In genomic region chr14:49875640-49876198, GRCh38 we compare ENCODE assay signal across 25 cellular contexts. TPM values are rescaled to one million over a fixed set of nuclear protein-coding genes. Genes with fewer than 3 reads are reported as not detected.
DNase-seq lines count a peak whose midpoint lies in the region; ATAC-seq, FAIRE-seq and TF ChIP-seq lines count a peak whose summit lies in the region.
"Had no signal": no experiment of that assay in that cellular context is flagged by ENCODE, and none has a peak within 500 bp of the region (broad histone marks: within the 10 kb centered on the region; RNA-seq: fewer than 3 reads in every experiment).

No MANE protein-coding gene starts in this region.

- peak; percentile 10 for DNase-seq in NCI-H2029 (lab: John Stamatoyannopoulos, UW)
- DNase-seq in NCI-H2029 treated with DMSO at 0.1 percent for 48 hours (lab: John Stamatoyannopoulos, UW), result no peak
- peak; percentile 9 for DNase-seq in ecto neural progenitor cell (ENCODE audit: low spot score)
- peak in 1 of 3 donors; percentile 62 for DNase-seq in right lobe of liver
- DNase-seq in frontal cortex (ENCODE audit: low spot score in 2 of 2), result no peak
- DNase-seq in stimulated activated naive CD8-positive, alpha-beta T cell treated with anti-CD3 and anti-CD28 coated beads, Interleukin-15, amount 100 ng/mL, for 72 hours, result no peak
- DNase-seq in NCI-H2227 treated with DMSO at 0.1 percent for 48 hours (lab: John Stamatoyannopoulos, UW), result no peak
- no peak for DNase-seq in activated T-cell treated with anti-CD3 and anti-CD28 coated beads, Interleukin-2, amount 50 U/mL, for 1 hour
- DNase-seq: ACHN; BE2C; CD8-positive, alpha-beta memory T cell; IMR-90; NCI-H1092; NCI-H1436; NCI-H187; NCI-H2107; NCI-H446 treated with DMSO at 0.1 percent for 48 hours; NCI-H526; PC-9; Right ventricle myocardium superior; RPMI8226 had no signal

- H3K27ac ChIP-seq in right lobe of liver, result no peak overlapping the region
- H3K27ac ChIP-seq: 22Rv1, PC-9, SJSA1 had no signal

- 33% methylated on average over 12 of the region's 12 CpGs for WGBS in right lobe of liver (ENCODE audit: insufficient coverage, low coverage, low lambda C conversion rate, missing lambda C conversion rate)

- no peaks in the 10 kb centered on the region for H3K9me3 ChIP-seq in right lobe of liver
- H3K9me3 ChIP-seq: BE2C, SJSA1 had no signal

- H3K4me1 Mint-ChIP-seq in stimulated activated naive CD8-positive, alpha-beta T cell treated with anti-CD3 and anti-CD28 coated beads, Interleukin-15, amount 100 ng/mL, for 72 hours, result peaks cover 22% of the 10 kb centered on the region

- H3K27me3 ChIP-seq in right lobe of liver, result no peaks in the 10 kb centered on the region
- H3K27me3 ChIP-seq: BE2C, SJSA1 had no signal

- no peak for FAIRE-seq in frontal cortex (lab: Jason Lieb, UNC)
- FAIRE-seq: GM19239 had no signal

- no peaks in the 10 kb centered on the region for H3K36me3 ChIP-seq in right lobe of liver
- H3K36me3 ChIP-seq: BE2C, SJSA1 had no signal

- no peak overlapping the region for H3K4me3 Mint-ChIP-seq in stimulated activated naive CD8-positive, alpha-beta T cell treated with anti-CD3 and anti-CD28 coated beads, Interleukin-15, amount 100 ng/mL, for 72 hours
- H3K4me3 Mint-ChIP-seq: CD8-positive, alpha-beta memory T cell had no signal

- peak; percentile 41 to 73 (median 60) for ATAC-seq in right lobe of liver
- ATAC-seq in stimulated activated naive CD8-positive, alpha-beta T cell treated with anti-CD3 and anti-CD28 coated beads, Interleukin-15, amount 100 ng/mL, for 72 hours, result no peak

- TF ChIP-seq CTCF in right lobe of liver (IDR thresholded peaks at IDR 0.05), result no peak

- H3K4me3 ChIP-seq in right lobe of liver, result peak overlapping the region in 1 of 3 donors; percentile 10
- H3K4me3 ChIP-seq: PC-9, SJSA1 had no signal

- H3K27me3 Mint-ChIP-seq in stimulated activated naive CD8-positive, alpha-beta T cell treated with anti-CD3 and anti-CD28 coated beads, Interleukin-15, amount 100 ng/mL, for 72 hours, result no peaks in the 10 kb centered on the region
- H3K27me3 Mint-ChIP-seq: CD8-positive, alpha-beta memory T cell had no signal

- intact Hi-C loops in right lobe of liver (cut with DNase I), result no loop called here

- H3K9me3 Mint-ChIP-seq in stimulated activated naive CD8-positive, alpha-beta T cell treated with anti-CD3 and anti-CD28 coated beads, Interleukin-15, amount 100 ng/mL, for 72 hours, result no peaks in the 10 kb centered on the region
- H3K9me3 Mint-ChIP-seq: CD14-positive monocyte; CD8-positive, alpha-beta memory T cell had no signal

- peaks cover 0 to 14% (median 2%) of the 10 kb centered on the region in 4 donors for H3K4me1 ChIP-seq in right lobe of liver
- H3K4me1 ChIP-seq: BE2C, SJSA1 had no signal

- no peak overlapping the region for H3K27ac Mint-ChIP-seq in stimulated activated naive CD8-positive, alpha-beta T cell treated with anti-CD3 and anti-CD28 coated beads, Interleukin-15, amount 100 ng/mL, for 72 hours
- H3K27ac Mint-ChIP-seq: CD14-positive monocyte; CD8-positive, alpha-beta memory T cell had no signal

- TF ChIP-seq POLR2A in right lobe of liver (IDR thresholded peaks at IDR 0.05), result no peak

RNA-seq across cellular contexts. Expression of gene ARF6, which starts 17.2 kb away (rescaled TPM):
- total RNA-seq in right lobe of liver (10 to 100 TPM; 21.1 to 41.4 (median 32.4) TPM), frontal cortex (59.1 TPM)

RNA-seq across cellular contexts. Expression of gene NEMF, which starts 23.1 kb away (rescaled TPM):
- total RNA-seq in right lobe of liver, result 10 to 100 TPM; 15.3 to 29.9 (median 23.4) TPM
- 132 TPM for total RNA-seq in frontal cortex

Comparison
In these comparisons a context has a peak if more than half of its experiments do, and no peak if none do; other contexts are left out.
1. DNase-seq: peak in NCI-H2029 (single experiment) and ecto neural progenitor cell (single experiment); none in NCI-H2029 treated with DMSO at 0.1 percent for 48 hours (single experiment), frontal cortex (0 of 2), stimulated activated naive CD8-positive, alpha-beta T cell treated with anti-CD3 and anti-CD28 coated beads, Interleukin-15, amount 100 ng/mL, for 72 hours (0 of 2), NCI-H2227 treated with DMSO at 0.1 percent for 48 hours (single experiment) and activated T-cell treated with anti-CD3 and anti-CD28 coated beads, Interleukin-2, amount 50 U/mL, for 1 hour (single experiment).